8 cellular contexts compared by ENCODE assay signal in genomic region chr2:203688798-203689197, GRCh38. TPM values are rescaled to one million over a fixed set of nuclear protein-coding genes. Genes with fewer than 3 reads are reported as not detected.
DNase-seq lines count a peak whose midpoint lies in the region; ATAC-seq and TF ChIP-seq lines count a peak whose summit lies in the region.

No MANE protein-coding gene starts in this region.

- intact Hi-C loops in activated B cell treated with CpG ODN at 0.5 μM for 24 hours (cut with micrococcal nuclease) = loop anchor here (1.0 kb wide), 1 partner anchor 18 kb away; the partner anchor contains the start of gene CD28

- peak overlapping the region; percentile 13 for H3K4me3 Mint-ChIP-seq in activated B cell treated with CpG ODN at 0.5 μM for 24 hours

- POLR2A ChIA-PET in activated B cell treated with CpG ODN at 0.5 μM for 24 hours (lab: Charles Lee) = no interaction called here

- no peak for TF ChIP-seq CTCF in activated B cell treated with CpG ODN at 0.5 μM for 24 hours (IDR thresholded peaks at IDR 0.05)

- H3K4me1 Mint-ChIP-seq in activated B cell treated with CpG ODN at 0.5 μM for 24 hours = peaks cover 22% of the 10 kb centered on the region

- CTCF ChIA-PET in activated B cell treated with CpG ODN at 0.5 μM for 24 hours (lab: Charles Lee) = no interaction called here

- H3K9me3 Mint-ChIP-seq in activated B cell treated with CpG ODN at 0.5 μM for 24 hours = peaks cover 2% of the 10 kb centered on the region

- ATAC-seq in HG03060 (IDR thresholded peaks at IDR 0.05; ENCODE audit: low read depth, unreplicated experiment) = peak; percentile 54
- ATAC-seq in activated B cell treated with CpG ODN at 0.5 μM for 24 hours (ENCODE audit: low read depth) = peak; percentile 80

- peak; percentile 35 for DNase-seq in GM19238 (ENCODE audit: insufficient read length, low spot score)
- DNase-seq in activated B cell treated with CpG ODN at 0.5 μM for 24 hours = peak; percentile 18
- peak; percentile 87 for DNase-seq in myocyte (ENCODE audit: low read depth)
- DNase-seq in activated T-cell treated with anti-CD3 and anti-CD28 coated beads, Interleukin-2, amount 50 U/mL, for 1 hour = no peak
- DNase-seq in stimulated activated CD4-positive, alpha-beta T cell treated with anti-CD3 and anti-CD28 coated beads, Interleukin-4, amount 100 ng/mL, for 1 hour = no peak
- no peak for DNase-seq in NCI-H2196 treated with DMSO at 0.1 percent for 48 hours (lab: John Stamatoyannopoulos, UW; ENCODE audit: unreplicated experiment)
- DNase-seq in NCI-H226 = no peak

- H3K27me3 Mint-ChIP-seq in activated B cell treated with CpG ODN at 0.5 μM for 24 hours = peaks cover 55% of the 10 kb centered on the region

- no peak overlapping the region for H3K27ac Mint-ChIP-seq in activated B cell treated with CpG ODN at 0.5 μM for 24 hours

- H3K36me3 Mint-ChIP-seq in activated B cell treated with CpG ODN at 0.5 μM for 24 hours (ENCODE audit: low read depth) = no peaks in the 10 kb centered on the region

RNA-seq across cellular contexts. Expression of gene CD28, which starts 17.6 kb away (rescaled TPM):
- total RNA-seq in activated B cell treated with CpG ODN at 0.5 μM for 24 hours (0.44 TPM in 1 of 2 replicates, not detected in the other), myocyte (0.45 and 0.57 TPM in 2 replicates)
- 0.38 TPM for polyA plus RNA-seq in myocyte (2012)

Comparison
In these comparisons a context has a peak if more than half of its experiments do, and no peak if none do; other contexts are left out.
1. DNase-seq: peak in GM19238 (single experiment), activated B cell treated with CpG ODN at 0.5 μM for 24 hours (single experiment) and myocyte (single experiment); none in activated T-cell treated with anti-CD3 and anti-CD28 coated beads, Interleukin-2, amount 50 U/mL, for 1 hour (single experiment), stimulated activated CD4-positive, alpha-beta T cell treated with anti-CD3 and anti-CD28 coated beads, Interleukin-4, amount 100 ng/mL, for 1 hour (single experiment), NCI-H2196 treated with DMSO at 0.1 percent for 48 hours (single experiment) and NCI-H226 (single experiment).